11 cellular contexts compared by ENCODE assay signal in the genomic region with DNA sequence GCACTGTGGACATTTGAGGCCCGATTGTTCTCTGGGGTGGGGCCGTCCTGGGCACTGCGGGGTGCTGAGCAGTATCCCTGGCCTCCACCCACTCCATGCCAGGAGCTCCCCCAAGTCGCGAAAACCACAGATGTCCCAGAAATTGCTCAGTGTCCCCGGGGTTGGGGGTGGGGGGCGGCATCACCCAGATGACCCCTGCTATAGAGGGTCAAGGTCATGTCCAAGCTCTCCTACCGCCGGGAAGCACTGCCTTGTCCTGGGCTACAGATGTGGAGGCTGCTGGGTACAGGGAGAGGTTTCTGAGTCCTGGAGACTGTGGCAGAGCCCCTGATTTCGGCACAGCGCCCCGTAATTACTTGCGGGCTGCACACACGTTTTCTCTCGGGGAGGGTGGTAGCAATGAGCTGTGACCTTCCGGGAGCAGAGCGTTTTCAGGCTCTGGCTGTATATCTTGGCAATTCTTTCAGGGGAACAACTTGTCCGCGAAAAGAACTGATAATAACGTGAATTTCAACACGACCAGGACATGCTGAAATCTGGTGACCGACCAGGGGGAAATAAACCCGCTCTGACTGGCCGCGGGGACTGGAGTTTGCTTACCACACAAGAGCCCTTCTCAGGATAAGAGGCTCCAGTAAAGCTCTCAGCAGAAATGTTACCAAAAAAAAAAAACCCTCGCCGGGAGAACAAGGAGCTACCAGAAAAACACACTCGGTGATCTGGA.
DNase-seq lines count a peak whose midpoint lies in the region; ATAC-seq and TF ChIP-seq lines count a peak whose summit lies in the region.
"Had no signal": no experiment of that assay in that cellular context is flagged by ENCODE, and none has a peak within 500 bp of the region (broad histone marks: within the 10 kb centered on the region; RNA-seq: fewer than 3 reads in every experiment).

No MANE protein-coding gene starts in this region.

- H3K79me2 ChIP-seq in ACC112 (ENCODE audit: control insufficient read depth, insufficient read depth, low read length, unreplicated experiment) = no peaks in the 10 kb centered on the region

- H3K27ac ChIP-seq in ACC112 (ENCODE audit: low read depth, low read length) (peak overlapping the region; percentile 80), muscle layer of duodenum (ENCODE audit: low read length) (peak overlapping the region; percentile 31)
- H3K27ac ChIP-seq: SJSA1 had no signal

- no peak for ATAC-seq in HG03565 (IDR thresholded peaks at IDR 0.05; ENCODE audit: unreplicated experiment)
- ATAC-seq in WTC11 = no peak

- no peaks in the 10 kb centered on the region for H3K9me3 ChIP-seq in muscle layer of duodenum (ENCODE audit: control insufficient read depth in 1 of 2, low read length in 2 of 2)

- H3K4me3 ChIP-seq in ACC112 (ENCODE audit: low read depth, low read length) (peak overlapping the region; percentile 51), NB4 (ENCODE audit: low read depth, low read length) (no peak overlapping the region), muscle layer of duodenum (ENCODE audit: low read depth in 1 of 2, low read length in 2 of 2) (no peak overlapping the region)
- H3K4me3 ChIP-seq: SJSA1 had no signal

- CTCF ChIA-PET in WTC11 (lab: Charles Lee) = interaction anchor here (0.7 to 3.1 kb wide), 4 partner anchors 14 to 83 kb away, joined by 3 to 26 read pairs (median 4); no protein-coding TSS in a partner anchor

- no peak for TF ChIP-seq POLR2A in NB4 (IDR thresholded peaks at IDR 0.05; ENCODE audit: extremely low read depth, insufficient read length)

- peaks cover 16% of the 10 kb centered on the region for H3K4me1 Mint-ChIP-seq in WTC11

- peak overlapping the region; percentile 93 for H2AFZ ChIP-seq in ACC112 (ENCODE audit: low read length, unreplicated experiment)

- no peak overlapping the region for H3K27ac Mint-ChIP-seq in WTC11
- H3K27ac Mint-ChIP-seq: activated CD4-positive, alpha-beta T cell treated with anti-CD3 and anti-CD28 coated beads, Interleukin-2, amount 10 ng/mL, durations not matched to agents 24 days and 14 days had no signal

- POLR2A ChIA-PET in WTC11 (lab: Charles Lee) = no interaction called here

- H3K27me3 Mint-ChIP-seq in WTC11 (ENCODE audit: low read depth) = no peaks in the 10 kb centered on the region; the same call in none of the 2 replicates

- no peak overlapping the region for H3K4me3 Mint-ChIP-seq in WTC11
- H3K4me3 Mint-ChIP-seq: activated CD4-positive, alpha-beta T cell treated with anti-CD3 and anti-CD28 coated beads, Interleukin-2, amount 10 ng/mL, durations not matched to agents 24 days and 14 days had no signal

- H3K36me3 Mint-ChIP-seq in WTC11 = peaks cover 4% of the 10 kb centered on the region; the same call in 1 of the 2 replicates

- H3K4me1 ChIP-seq in ACC112 (ENCODE audit: control insufficient read depth, insufficient read depth, low read length, unreplicated experiment) = peaks cover 15% of the 10 kb centered on the region
- peaks cover 0 to 11% of the 10 kb centered on the region in 2 donors for H3K4me1 ChIP-seq in muscle layer of duodenum (ENCODE audit: control insufficient read depth in 1 of 2, insufficient read depth in 2 of 2, low read length in 2 of 2)

- TF ChIP-seq CTCF in NB4 (IDR thresholded peaks at IDR 0.05; ENCODE audit: low read depth, low read length) (no peak), WTC11 (IDR thresholded peaks at IDR 0.05) (no peak)

- H3K27me3 ChIP-seq in ACC112 (ENCODE audit: insufficient read depth, low read length) (no peaks in the 10 kb centered on the region), muscle layer of duodenum (ENCODE audit: low read depth, low read length) (no peaks in the 10 kb centered on the region)
- H3K27me3 ChIP-seq: SJSA1 had no signal

- H3K36me3 ChIP-seq in ACC112 (ENCODE audit: insufficient read depth, low read length) = no peaks in the 10 kb centered on the region
- no peaks in the 10 kb centered on the region for H3K36me3 ChIP-seq in muscle layer of duodenum (ENCODE audit: control insufficient read depth in 1 of 2, insufficient read depth in 2 of 2, low read length in 2 of 2)
- H3K36me3 ChIP-seq: SJSA1 had no signal

- peaks cover 20% of the 10 kb centered on the region for H3K9me3 Mint-ChIP-seq in WTC11
- H3K9me3 Mint-ChIP-seq: activated CD4-positive, alpha-beta T cell treated with anti-CD3 and anti-CD28 coated beads, Interleukin-2, amount 10 ng/mL, durations not matched to agents 24 days and 14 days had no signal

- peak; percentile 49 for DNase-seq in NB4 (ENCODE audit: low read depth)
- DNase-seq in fibroblast of gingiva (ENCODE audit: low read depth) = peak; percentile 33
- no peak for DNase-seq in NCI-H774 (lab: John Stamatoyannopoulos, UW)
- DNase-seq in WTC11 (ENCODE audit: low spot score) = no peak
- DNase-seq in pons (ENCODE audit: low spot score) = no peak
- DNase-seq: activated CD4-positive, alpha-beta T cell treated with anti-CD3 and anti-CD28 coated beads, Interleukin-2, amount 10 ng/mL, durations not matched to agents 24 days and 14 days; NCI-H446 treated with DMSO at 0.1 percent for 48 hours had no signal

TF ChIP-seq in WTC11, 78 proteins besides CTCF, POLR2A, EP300 and RAD21 (continues in another document):
- TF ChIP-seq ZNF396 (CRISPR knock-in tag; IDR thresholded peaks at IDR 0.05; ENCODE audit: borderline replicate concordance) = no peak
- TF ChIP-seq, protein P1, sequence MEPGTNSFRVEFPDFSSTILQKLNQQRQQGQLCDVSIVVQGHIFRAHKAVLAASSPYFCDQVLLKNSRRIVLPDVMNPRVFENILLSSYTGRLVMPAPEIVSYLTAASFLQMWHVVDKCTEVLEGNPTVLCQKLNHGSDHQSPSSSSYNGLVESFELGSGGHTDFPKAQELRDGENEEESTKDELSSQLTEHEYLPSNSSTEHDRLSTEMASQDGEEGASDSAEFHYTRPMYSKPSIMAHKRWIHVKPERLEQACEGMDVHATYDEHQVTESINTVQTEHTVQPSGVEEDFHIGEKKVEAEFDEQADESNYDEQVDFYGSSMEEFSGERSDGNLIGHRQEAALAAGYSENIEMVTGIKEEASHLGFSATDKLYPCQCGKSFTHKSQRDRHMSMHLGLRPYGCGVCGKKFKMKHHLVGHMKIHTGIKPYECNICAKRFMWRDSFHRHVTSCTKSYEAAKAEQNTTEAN (CRISPR knock-in tag; IDR thresholded peaks at IDR 0.05) = no peak
- no peak for TF ChIP-seq CREB1 (CRISPR knock-in tag; IDR thresholded peaks at IDR 0.05)
- TF ChIP-seq, protein P2, sequence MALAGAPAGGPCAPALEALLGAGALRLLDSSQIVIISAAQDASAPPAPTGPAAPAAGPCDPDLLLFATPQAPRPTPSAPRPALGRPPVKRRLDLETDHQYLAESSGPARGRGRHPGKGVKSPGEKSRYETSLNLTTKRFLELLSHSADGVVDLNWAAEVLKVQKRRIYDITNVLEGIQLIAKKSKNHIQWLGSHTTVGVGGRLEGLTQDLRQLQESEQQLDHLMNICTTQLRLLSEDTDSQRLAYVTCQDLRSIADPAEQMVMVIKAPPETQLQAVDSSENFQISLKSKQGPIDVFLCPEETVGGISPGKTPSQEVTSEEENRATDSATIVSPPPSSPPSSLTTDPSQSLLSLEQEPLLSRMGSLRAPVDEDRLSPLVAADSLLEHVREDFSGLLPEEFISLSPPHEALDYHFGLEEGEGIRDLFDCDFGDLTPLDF (CRISPR knock-in tag; IDR thresholded peaks at IDR 0.05) = no peak
- no peak for TF ChIP-seq E2F5 (CRISPR knock-in tag; IDR thresholded peaks at IDR 0.05)
- no peak for TF ChIP-seq TEAD1 (CRISPR knock-in tag; IDR thresholded peaks at IDR 0.05)
- no peak for TF ChIP-seq JAZF1 (CRISPR knock-in tag; IDR thresholded peaks at IDR 0.05)
- no peak for TF ChIP-seq ETV6 (CRISPR knock-in tag; IDR thresholded peaks at IDR 0.05)
- TF ChIP-seq SP1 (CRISPR knock-in tag; conservative IDR thresholded peaks at IDR 0.05) = no peak
- TF ChIP-seq, protein P3, sequence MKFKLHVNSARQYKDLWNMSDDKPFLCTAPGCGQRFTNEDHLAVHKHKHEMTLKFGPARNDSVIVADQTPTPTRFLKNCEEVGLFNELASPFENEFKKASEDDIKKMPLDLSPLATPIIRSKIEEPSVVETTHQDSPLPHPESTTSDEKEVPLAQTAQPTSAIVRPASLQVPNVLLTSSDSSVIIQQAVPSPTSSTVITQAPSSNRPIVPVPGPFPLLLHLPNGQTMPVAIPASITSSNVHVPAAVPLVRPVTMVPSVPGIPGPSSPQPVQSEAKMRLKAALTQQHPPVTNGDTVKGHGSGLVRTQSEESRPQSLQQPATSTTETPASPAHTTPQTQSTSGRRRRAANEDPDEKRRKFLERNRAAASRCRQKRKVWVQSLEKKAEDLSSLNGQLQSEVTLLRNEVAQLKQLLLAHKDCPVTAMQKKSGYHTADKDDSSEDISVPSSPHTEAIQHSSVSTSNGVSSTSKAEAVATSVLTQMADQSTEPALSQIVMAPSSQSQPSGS (CRISPR knock-in tag; IDR thresholded peaks at IDR 0.05; ENCODE audit: borderline replicate concordance, low read depth) = no peak
- TF ChIP-seq NR3C1 (CRISPR knock-in tag; conservative IDR thresholded peaks at IDR 0.05; ENCODE audit: low read depth) = no peak
- TF ChIP-seq, protein P4, sequence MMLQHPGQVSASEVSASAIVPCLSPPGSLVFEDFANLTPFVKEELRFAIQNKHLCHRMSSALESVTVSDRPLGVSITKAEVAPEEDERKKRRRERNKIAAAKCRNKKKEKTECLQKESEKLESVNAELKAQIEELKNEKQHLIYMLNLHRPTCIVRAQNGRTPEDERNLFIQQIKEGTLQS (CRISPR knock-in tag; conservative IDR thresholded peaks at IDR 0.05) = no peak
- no peak for TF ChIP-seq USF1 (CRISPR knock-in tag; IDR thresholded peaks at IDR 0.05)
- TF ChIP-seq MLX (CRISPR knock-in tag; IDR thresholded peaks at IDR 0.05) = no peak

Comparison
In these comparisons a context has a peak if more than half of its experiments do, and no peak if none do; other contexts are left out.
1. DNase-seq: peak in NB4 (single experiment) and fibroblast of gingiva (single experiment); none in NCI-H774 (single experiment), WTC11 (single experiment) and pons (single experiment).